In genomic region chr9:21677834-21678233, GRCh38 we compare ENCODE assay signal across 13 cellular contexts.
DNase-seq lines count a peak whose midpoint lies in the region; ATAC-seq and TF ChIP-seq lines count a peak whose summit lies in the region.
"Had no signal": no experiment of that assay in that cellular context is flagged by ENCODE, and none has a peak within 500 bp of the region (broad histone marks: within the 10 kb centered on the region; RNA-seq: fewer than 3 reads in every experiment).

No MANE protein-coding gene starts in this region.

- no peak overlapping the region for H2AK9ac ChIP-seq in IMR-90 (replicated peaks; ENCODE audit: low read depth, low read length, poor library complexity)

- H2BK20ac ChIP-seq in IMR-90 (ENCODE audit: low read depth, low read length) = no peak overlapping the region

- no peak overlapping the region for H3K4ac ChIP-seq in IMR-90 (ENCODE audit: low read depth, low read length)

- no peak overlapping the region for H2BK15ac ChIP-seq in IMR-90 (ENCODE audit: low read depth, low read length)

- no peak overlapping the region for H2AK5ac ChIP-seq in IMR-90 (ENCODE audit: low read depth, low read length)

- no peak for TF ChIP-seq RAD21 in IMR-90 (IDR thresholded peaks at IDR 0.05; ENCODE audit: low read length)

- H3K36me3 ChIP-seq in BJ (ENCODE audit: control insufficient read depth, insufficient read depth, low read length) = no peaks in the 10 kb centered on the region
- H3K36me3 ChIP-seq in IMR-90 (ENCODE audit: control insufficient read depth, insufficient read depth, low read length) = no peaks in the 10 kb centered on the region

- ATAC-seq in IMR-90 (ENCODE audit: low read depth) (peak; percentile 55), HG02973 (IDR thresholded peaks at IDR 0.05; ENCODE audit: unreplicated experiment) (no peak), HG03097 (IDR thresholded peaks at IDR 0.05; ENCODE audit: low FRiP score, unreplicated experiment) (no peak)

- POLR2A ChIA-PET in BJ (lab: Charles Lee) (interaction anchor here (1.1 kb wide), 1 partner anchor 60 kb away, joined by 3 read pairs; no protein-coding TSS in a partner anchor), IMR-90 (lab: Charles Lee; ENCODE audit: unreplicated experiment) (no interaction called here)

- no peak for TF ChIP-seq POLR2A in IMR-90 (IDR thresholded peaks at IDR 0.05; ENCODE audit: low read depth, low read length)

- H3K9ac ChIP-seq in IMR-90 (ENCODE audit: low read depth, low read length) = no peak overlapping the region

- in situ Hi-C loops in IMR-90 (cut with MboI; ENCODE audit: low sequenced_read_pairs) = loop anchor here (25.0 kb wide), 1 partner anchor 109 kb away; no protein-coding TSS in a partner anchor

- no peak overlapping the region for H4K8ac ChIP-seq in IMR-90 (ENCODE audit: low read depth in 2 of 2, low read length in 2 of 2)

- H4K91ac ChIP-seq in IMR-90 (ENCODE audit: insufficient read depth, low read depth, low read length) = no peak overlapping the region

- H4K20me1 ChIP-seq in IMR-90 (ENCODE audit: insufficient read depth, low read length) = no peaks in the 10 kb centered on the region

- H3K4me2 ChIP-seq in IMR-90 (ENCODE audit: low read depth, low read length) = peak overlapping the region; percentile 97

- TF ChIP-seq CTCF in BJ (IDR thresholded peaks at IDR 0.05; ENCODE audit: insufficient read depth, low read depth, low read length) = no peak
- TF ChIP-seq CTCF in IMR-90 (conservative IDR thresholded peaks at IDR 0.05; ENCODE audit: low read depth, low read length) = no peak

- H3K14ac ChIP-seq in IMR-90 (replicated peaks; ENCODE audit: low read depth, low read length) = no peak overlapping the region

- H3K4me1 ChIP-seq in IMR-90 (ENCODE audit: control insufficient read depth, insufficient read depth, low read length) = peaks cover 11% of the 10 kb centered on the region

- H3K9me3 ChIP-seq in IMR-90 (ENCODE audit: control insufficient read depth, insufficient read depth, low read length) = no peaks in the 10 kb centered on the region

- H2AFZ ChIP-seq in IMR-90 (replicated peaks; ENCODE audit: low read length, poor library complexity) = no peak overlapping the region

- H3K79me1 ChIP-seq in IMR-90 (ENCODE audit: low read depth in 1 of 2, low read length in 2 of 2) = peaks cover 0 to 8% of the 10 kb centered on the region in 2 experiments; a peak in 1 of 4 replicates

- dilution Hi-C loops in IMR-90 (cut with HindIII; ENCODE audit: low sequenced_read_pairs, unreplicated experiment) = no loop called here

- H3K9me1 ChIP-seq in IMR-90 (ENCODE audit: insufficient read depth, low read length) = no peaks in the 10 kb centered on the region; the same call in 1 of the 2 replicates

- H3K56ac ChIP-seq in IMR-90 (ENCODE audit: extremely low read depth, insufficient read depth, low read length) = no peak overlapping the region

- no peak overlapping the region for H3K23ac ChIP-seq in IMR-90 (ENCODE audit: low read depth, low read length)

- peak; percentile 75 for DNase-seq in BJ (ENCODE audit: low read depth)
- peak; percentile 94 for DNase-seq in IMR-90
- DNase-seq in amniotic stem cell (lab: John Stamatoyannopoulos, UW) = peak; percentile 60
- DNase-seq in iris pigment epithelial cell (ENCODE audit: low read depth) = peak; percentile 91
- no peak for DNase-seq in caudate nucleus (lab: John Stamatoyannopoulos, UW)
- no peak for DNase-seq in inferior parietal cortex (ENCODE audit: extremely low spot score)
- DNase-seq: cerebellar nuclear complex, NCI-H1417, NCI-H524 treated with DMSO at 0.1 percent for 48 hours, occipital lobe had no signal

- H3K18ac ChIP-seq in IMR-90 (ENCODE audit: low read depth, low read length) = peak overlapping the region; percentile 77

- H3K27me3 ChIP-seq in BJ (ENCODE audit: control insufficient read depth, insufficient read depth, low read length) (no peaks in the 10 kb centered on the region), IMR-90 (ENCODE audit: control insufficient read depth, insufficient read depth, low read length) (no peaks in the 10 kb centered on the region)

- intact Hi-C loops in IMR-90 (cut with micrococcal nuclease) = loop anchor here (2.0 to 5.0 kb wide), 2 partner anchors 101 to 119 kb away; no protein-coding TSS in a partner anchor

- WGBS in IMR-90 (ENCODE audit: extremely low coverage in 2 of 2, insufficient read length in 1 of 2), 2 experiments = no CpG with 5 or more reads among the region's 3 CpGs

- no TSS peak for BruUV-seq in IMR-90 (replicated peaks; lab: Mats Ljungman, UMichigan)

- peak overlapping the region; percentile 75; the same call in 1 of the 2 replicates for H4K5ac ChIP-seq in IMR-90 (ENCODE audit: low read depth, low read length)

- CTCF ChIA-PET in BJ (lab: Yijun Ruan, JAX) = interaction anchor here (0.9 to 1.6 kb wide), 2 partner anchors 12 to 14 kb away, joined by 3 to 4 read pairs; no protein-coding TSS in a partner anchor
- CTCF ChIA-PET in IMR-90 (lab: Yijun Ruan, JAX) = interaction anchor here (0.8 to 1.2 kb wide), 2 partner anchors 12 to 18 kb away, joined by 3 to 4 read pairs; no protein-coding TSS in a partner anchor

- H3K27ac ChIP-seq in IMR-90 (ENCODE audit: insufficient read depth, low read length) = no peak overlapping the region
- H3K27ac ChIP-seq in caudate nucleus (ENCODE audit: low read depth, low read length) = no peak overlapping the region

- peak overlapping the region; percentile 24; the same call in 1 of the 2 replicates for H2BK120ac ChIP-seq in IMR-90 (ENCODE audit: low read depth, low read length)

- H3K4me3 ChIP-seq in BJ (ENCODE audit: low read depth, low read length) (no peak overlapping the region; the same call in 1 of the 2 replicates), IMR-90 (ENCODE audit: insufficient read depth, low read depth, low read length) (peak overlapping the region; percentile 27; the same call in 1 of the 2 replicates)
- H3K4me3 ChIP-seq: lung had no signal

- H2BK5ac ChIP-seq in IMR-90 (ENCODE audit: low read depth, low read length, poor library complexity, severe bottlenecking) = peak overlapping the region; percentile 99

TF ChIP-seq in IMR-90, 13 proteins besides CTCF, POLR2A, EP300 and RAD21:
- TF ChIP-seq MAFK (IDR thresholded peaks at IDR 0.05; ENCODE audit: low read depth, low read length) (peak; percentile 45; the same call in 1 of the 2 replicates), RFX5 (IDR thresholded peaks at IDR 0.05; ENCODE audit: low read depth, low read length) (no peak), RCOR1 (IDR thresholded peaks at IDR 0.05; ENCODE audit: insufficient replicate concordance, low read length) (no peak), SMC3 (IDR thresholded peaks at IDR 0.05; ENCODE audit: low read depth, low read length) (no peak), USF2 (IDR thresholded peaks at IDR 0.05; ENCODE audit: low read depth, low read length) (no peak), FOS (IDR thresholded peaks at IDR 0.05; ENCODE audit: low read depth, low read length) (peak; percentile 98), MAZ (IDR thresholded peaks at IDR 0.05; ENCODE audit: borderline replicate concordance, low read depth, low read length) (no peak), NFE2L2 (IDR thresholded peaks at IDR 0.05; ENCODE audit: low read depth, low read length) (peak; percentile 91), BHLHE40 (IDR thresholded peaks at IDR 0.05; ENCODE audit: low read depth, low read length) (peak; percentile 65; the same call in 1 of the 2 replicates)

Comparison
In these comparisons a context has a peak if more than half of its experiments do, and no peak if none do; other contexts are left out.
1. DNase-seq: peak in BJ (single experiment), IMR-90 (single experiment), amniotic stem cell (single experiment) and iris pigment epithelial cell (single experiment); none in caudate nucleus (0 of 61) and inferior parietal cortex (single experiment).